ENCODE assay signal across 2 cellular contexts in genomic region chr14:104510216-104510615, GRCh38.
TF ChIP-seq lines count a peak whose summit lies in the region.

No MANE protein-coding gene starts in this region.

TF ChIP-seq in SK-N-SH, 30 proteins besides CTCF, POLR2A, EP300 and RAD21 (continued from another document):
- TF ChIP-seq REST (IDR thresholded peaks at IDR 0.05; ENCODE audit: low read depth, low read length) = no peak
- no peak for TF ChIP-seq NFIC (IDR thresholded peaks at IDR 0.05; ENCODE audit: borderline replicate concordance)
- TF ChIP-seq RXRA (IDR thresholded peaks at IDR 0.05; ENCODE audit: borderline replicate concordance, low read depth) = no peak
- TF ChIP-seq USF1 (IDR thresholded peaks at IDR 0.05; ENCODE audit: borderline replicate concordance, low read depth) = no peak
- no peak for TF ChIP-seq FOXM1 (IDR thresholded peaks at IDR 0.05; ENCODE audit: low read depth)
- no peak for TF ChIP-seq CHD2 (IDR thresholded peaks at IDR 0.05; ENCODE audit: low read length, partially characterized antibody)
- no peak for TF ChIP-seq RCOR1 (IDR thresholded peaks at IDR 0.05; ENCODE audit: low read length)
- TF ChIP-seq FOSL2 (IDR thresholded peaks at IDR 0.05; ENCODE audit: borderline replicate concordance, low read depth) = no peak
- no peak for TF ChIP-seq ELF1 (IDR thresholded peaks at IDR 0.05)
- no peak for TF ChIP-seq TCF12 (IDR thresholded peaks at IDR 0.05)
- no peak for TF ChIP-seq NRF1 (IDR thresholded peaks at IDR 0.05; ENCODE audit: low read depth, low read length)
- no peak for TF ChIP-seq RFX5 (IDR thresholded peaks at IDR 0.05; ENCODE audit: low read length)

TF ChIP-seq in SK-N-SH treated with all-trans-retinoic acid at 6 μM for 48 hours, 23 proteins besides CTCF, POLR2A, EP300 and RAD21 (continued from another document):
- no peak for TF ChIP-seq PATZ1 (CRISPR knock-in tag; IDR thresholded peaks at IDR 0.05; ENCODE audit: borderline replicate concordance)
- TF ChIP-seq ZNF8 (CRISPR knock-in tag; IDR thresholded peaks at IDR 0.05) = no peak
- no peak for TF ChIP-seq ZNF565 (CRISPR knock-in tag; conservative IDR thresholded peaks at IDR 0.05; ENCODE audit: low read depth)
- no peak for TF ChIP-seq TOX (CRISPR knock-in tag; IDR thresholded peaks at IDR 0.05; ENCODE audit: borderline replicate concordance)
